ENCODE assay signal across 9 cellular contexts in genomic region chr7:115135769-115136410, GRCh38.
A peak's percentile ranks its signal among the peaks of the same experiment; 100 is the strongest.
DNase-seq lines count a peak whose midpoint lies in the region; ATAC-seq and TF ChIP-seq lines count a peak whose summit lies in the region.
"Had no signal": no experiment of that assay in that cellular context is flagged by ENCODE, and none has a peak within 500 bp of the region (broad histone marks: within the 10 kb centered on the region; RNA-seq: fewer than 3 reads in every experiment).

No MANE protein-coding gene starts in this region.

- H3K9me3 ChIP-seq in BLaER1 = 0 out of 2 replicates have a peak, but pooled peaks cover 6% of the 10 kb centered on the region

- H4K20me1 ChIP-seq in BLaER1 = no peaks in the 10 kb centered on the region

- 0 out of 2 replicates have a peak overlapping the region, but pooled peaks have one; percentile 27 for H3K27ac ChIP-seq in BLaER1

- H3K4me3 ChIP-seq in BLaER1 = no peak overlapping the region
- no peak overlapping the region for H3K4me3 ChIP-seq in astrocyte of the spinal cord (ENCODE audit: low read depth, low read length)

- peak overlapping the region; percentile 75 for H3K4me2 ChIP-seq in BLaER1

- DNase-seq in astrocyte of the spinal cord (ENCODE audit: low read depth, low spot score) (peak; percentile 55), GM19238 (ENCODE audit: insufficient read length, low spot score) (no peak), DMS 273 (lab: John Stamatoyannopoulos, UW; ENCODE audit: unreplicated experiment) (no peak), COLO668 (lab: John Stamatoyannopoulos, UW; ENCODE audit: unreplicated experiment) (no peak), HuH-7.5 (ENCODE audit: low spot score) (no peak)
- DNase-seq: activated CD8-positive, alpha-beta memory T cell treated with anti-CD3 and anti-CD28 coated beads, Interleukin-2, amount 50 U/mL, for 4 hours had no signal

- no peak overlapping the region for H3K9ac ChIP-seq in BLaER1

- peaks cover 26% of the 10 kb centered on the region for H3K4me1 ChIP-seq in BLaER1

- H3K36me3 ChIP-seq in BLaER1 = no peaks in the 10 kb centered on the region

- no peaks in the 10 kb centered on the region for H3K27me3 ChIP-seq in BLaER1

- in situ Hi-C loops in astrocyte of the spinal cord (cut with HindIII; ENCODE audit: low sequenced_read_pairs) = no loop called here

- no peak for TF ChIP-seq CTCF in astrocyte of the spinal cord (IDR thresholded peaks at IDR 0.05; ENCODE audit: low read depth, low read length)

- ATAC-seq in GM19328 (IDR thresholded peaks at IDR 0.05; ENCODE audit: unreplicated experiment) (peak; percentile 90), HG03097 (IDR thresholded peaks at IDR 0.05; ENCODE audit: low FRiP score, unreplicated experiment) (peak; percentile 49)
